Comparison of ENCODE assay signal across 9 cellular contexts in genomic region chr6:1388081-1388926, GRCh38. TPM values are rescaled to one million over a fixed set of nuclear protein-coding genes. Genes with fewer than 3 reads are reported as not detected.
DNase-seq lines count a peak whose midpoint lies in the region; ATAC-seq, FAIRE-seq and TF ChIP-seq lines count a peak whose summit lies in the region.
"Had no signal": no experiment of that assay in that cellular context is flagged by ENCODE, and none has a peak within 500 bp of the region (broad histone marks: within the 10 kb centered on the region; RNA-seq: fewer than 3 reads in every experiment).

No MANE protein-coding gene starts in this region.

- H3K4me1 ChIP-seq in A549 (peaks cover 11% of the 10 kb centered on the region; the same call in 1 of the 3 replicates), mesodermal cell (ENCODE audit: control insufficient read depth, insufficient read depth, low read length, poor library complexity, severe bottlenecking) (peaks cover 46% of the 10 kb centered on the region)

- DNase-seq in A549 (ENCODE audit: low read depth in 1 of 2, low spot score in 1 of 2) (no peak), ELR (ENCODE audit: low read depth) (peak; percentile 48), astrocyte of the hippocampus (ENCODE audit: low read depth, low spot score) (peak; percentile 25), putamen (ENCODE audit: low spot score) (no peak), MV-4-11 (lab: John Stamatoyannopoulos, UW) (no peak), dedifferentiated amniotic fluid mesenchymal stem cell (ENCODE audit: extremely low spot score) (no peak), amniotic stem cell (lab: John Stamatoyannopoulos, UW) (no peak)
- DNase-seq: left colon had no signal

- H3K4me3 ChIP-seq in A549 (no peak overlapping the region), mesodermal cell (ENCODE audit: extremely low read depth, insufficient read depth, low read length, poor library complexity, severe bottlenecking) (peak overlapping the region; percentile 18)

- ATAC-seq in A549: peak in 1 of 2 experiments; percentile 43; a peak in 3 of 6 replicates
- ATAC-seq: left colon had no signal

- H3K36me3 ChIP-seq in mesodermal cell (ENCODE audit: control insufficient read depth, insufficient read depth, low read length): no peaks in the 10 kb centered on the region

- FAIRE-seq in A549 (lab: Jason Lieb, UNC): no peak

- POLR2A ChIA-PET in A549 (lab: Yijun Ruan, JAX): no interaction called here

- TF ChIP-seq EP300 in A549 (IDR thresholded peaks at IDR 0.05): no peak

- CTCF ChIA-PET in A549 (lab: Yijun Ruan, JAX): interaction anchor here (0.6 to 3.2 kb wide), 4 partner anchors 9 to 795 kb away, joined by 3 to 19 read pairs (median 6); no protein-coding TSS in a partner anchor

- 90% methylated on average over 21 of the region's 22 CpGs for WGBS in A549 (ENCODE audit: missing lambda C conversion rate)
- WGBS in mesodermal cell (ENCODE audit: insufficient coverage in 2 of 2), 2 experiments: 1 to 2% methylated on average over 15 to 18 of the region's 22 CpGs

- H3K27ac ChIP-seq in A549 (peak overlapping the region; percentile 92 to 93; a peak in 4 of 6 replicates), mesodermal cell (ENCODE audit: low read depth, low read length, severe bottlenecking) (no peak overlapping the region)

- no peak for TF ChIP-seq POLR2A in A549 (IDR thresholded peaks at IDR 0.05; ENCODE audit: low read length)

- TF ChIP-seq RAD21 in A549 (conservative IDR thresholded peaks at IDR 0.05 in 1 of 2, IDR thresholded peaks at IDR 0.05 in 1 of 2): no peak

- H3K4me2 ChIP-seq in A549: peak overlapping the region; percentile 88

- H3K9me3 ChIP-seq in A549 (no peaks in the 10 kb centered on the region), mesodermal cell (ENCODE audit: control insufficient read depth, low read length) (no peaks in the 10 kb centered on the region)

- TF ChIP-seq CTCF in A549 (IDR thresholded peaks at IDR 0.05): no peak

TF ChIP-seq in A549, 52 proteins besides CTCF, POLR2A, EP300 and RAD21:
- TF ChIP-seq KDM5A (IDR thresholded peaks at IDR 0.05) (no peak), PHF8 (IDR thresholded peaks at IDR 0.05; ENCODE audit: borderline replicate concordance, low read depth) (no peak), JUNB (IDR thresholded peaks at IDR 0.05) (no peak), HOXB5 (CRISPR knock-in tag; IDR thresholded peaks at IDR 0.05) (no peak), RCOR1 (IDR thresholded peaks at IDR 0.05; ENCODE audit: low read depth, low read length) (no peak), POLR2AphosphoS2 (conservative IDR thresholded peaks at IDR 0.05; ENCODE audit: low read length) (no peak), MYC (IDR thresholded peaks at IDR 0.05; ENCODE audit: borderline replicate concordance, low read length) (no peak), ESRRA (IDR thresholded peaks at IDR 0.05; ENCODE audit: borderline replicate concordance, low read length) (no peak), MAX (IDR thresholded peaks at IDR 0.05) (no peak), ZSCAN20 (CRISPR knock-in tag; IDR thresholded peaks at IDR 0.05) (no peak), MAFK (IDR thresholded peaks at IDR 0.05; ENCODE audit: partially characterized antibody) (no peak), NFE2L2 (conservative IDR thresholded peaks at IDR 0.05; ENCODE audit: low read length) (no peak), FOXS1 (CRISPR knock-in tag; IDR thresholded peaks at IDR 0.05) (no peak)

RNA-seq across cellular contexts. Expression of gene FOXF2, which starts 1.1 kb away (rescaled TPM):
- polyA plus RNA-seq in A549 (2011; rRNA removed): 6.6 and 8.3 TPM in 2 replicates
- 10.3 and 14.6 TPM in 2 replicates for polyA plus RNA-seq in A549 (2012; cell fraction: cytosol; rRNA removed)
- 7.1 and 10.1 TPM in 2 replicates for polyA plus RNA-seq in A549 (2012; cell fraction: nucleus; rRNA removed)
- 12.3 to 12.4 TPM (median 12.3 TPM) in 3 replicates for polyA plus RNA-seq in A549 (2017; fragmentation: RNase III; extraction: RNeasy Plus Mini Kit Qiagen cat#74134 plus additional on column Dnase treatment)
- polyA minus RNA-seq in A549 (2011; rRNA and poly(A)+ RNA removed): 5.3 and 6.5 TPM in 2 replicates
- polyA plus RNA-seq in mesodermal cell (2013, experiment 1 of 2): 3.4 TPM
- 3.6 TPM for polyA plus RNA-seq in mesodermal cell (2013, experiment 2 of 2)

Comparison
In these comparisons a context has a peak if more than half of its experiments do, and no peak if none do; other contexts are left out.
1. DNase-seq: peak in ELR (single experiment) and astrocyte of the hippocampus (single experiment); none in A549 (0 of 2), putamen (single experiment), MV-4-11 (single experiment), dedifferentiated amniotic fluid mesenchymal stem cell (single experiment) and amniotic stem cell (single experiment).